ENCODE assay signal across 10 cellular contexts in the genomic region with DNA sequence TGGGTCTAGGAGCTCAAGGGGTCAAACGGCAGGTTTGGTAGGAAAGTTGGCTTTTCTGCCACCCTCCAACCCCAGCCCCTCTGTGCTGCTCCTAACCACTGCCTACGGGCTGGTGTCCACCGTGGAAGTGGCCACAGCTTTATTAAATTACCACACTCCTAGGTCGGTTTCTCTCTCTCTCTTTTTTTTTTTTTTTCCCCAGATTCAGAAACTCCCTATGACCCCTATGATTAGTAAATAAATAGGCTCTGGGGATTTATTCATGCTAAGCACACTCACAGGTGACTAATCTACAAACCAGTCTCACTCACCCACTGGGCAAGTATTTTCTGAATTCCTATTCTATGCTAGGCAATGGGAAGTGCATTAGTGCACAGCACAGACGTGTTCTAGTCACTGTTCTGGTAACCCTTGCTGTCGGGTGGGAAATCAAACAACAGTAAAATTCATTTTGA. TPM values are rescaled to one million over a fixed set of nuclear protein-coding genes. Genes with fewer than 3 reads are reported as not detected.
DNase-seq lines count a peak whose midpoint lies in the region; ATAC-seq, FAIRE-seq and TF ChIP-seq lines count a peak whose summit lies in the region.
"Had no signal": no experiment of that assay in that cellular context is flagged by ENCODE, and none has a peak within 500 bp of the region (broad histone marks: within the 10 kb centered on the region; RNA-seq: fewer than 3 reads in every experiment).

No MANE protein-coding gene starts in this region.

- H3K9me2 ChIP-seq in HCT116 (ENCODE audit: insufficient read depth): no peaks in the 10 kb centered on the region

- POLR2A ChIA-PET in HCT116 (lab: Charles Lee): interaction anchor here (1.3 to 3.1 kb wide), 4 partner anchors 8 to 87 kb away, joined by 4 to 21 read pairs (median 7); a partner anchor contains a TSS

- H3K27me3 Mint-ChIP-seq in astrocyte (ENCODE audit: low read depth, unreplicated experiment): no peaks in the 10 kb centered on the region

- FAIRE-seq in astrocyte (lab: Jason Lieb, UNC): no peak

- H3K4me3 ChIP-seq in HCT116 (replicated peaks in 1 of 2; ENCODE audit: low read depth in 1 of 2, low read length in 2 of 2) (peak overlapping the region; percentile 6 to 45; a peak in 3 of 4 replicates), astrocyte (ENCODE audit: insufficient read depth, low read depth, low read length) (peak overlapping the region; percentile 34), psoas muscle (no peak overlapping the region)

- H3K36me3 ChIP-seq in HCT116 (ENCODE audit: control insufficient read depth in 1 of 2, insufficient read depth in 2 of 2, low read length in 2 of 2) (no peaks in the 10 kb centered on the region), astrocyte (ENCODE audit: insufficient read depth, low read length) (no peaks in the 10 kb centered on the region), psoas muscle (ENCODE audit: insufficient read depth in 1 of 2, low read depth in 1 of 2) (no peaks in the 10 kb centered on the region)

- ATAC-seq in HCT116 (peak; percentile 63), GM21717 (IDR thresholded peaks at IDR 0.05; ENCODE audit: unreplicated experiment) (no peak), psoas muscle (no peak)

- H3K4me1 ChIP-seq in HCT116 (ENCODE audit: control insufficient read depth in 1 of 2, insufficient read depth in 2 of 2, low read length in 2 of 2) (peaks cover 34 to 64% of the 10 kb centered on the region in 2 experiments), astrocyte (ENCODE audit: insufficient read depth, low read length) (peaks cover 38% of the 10 kb centered on the region), psoas muscle (no peaks in the 10 kb centered on the region)

- 49 to 52% (median 50%) methylated on average over 6 of the region's 6 CpGs for WGBS in psoas muscle, 3 donors

- intact Hi-C loops in HCT116 (cut with micrococcal nuclease): loop anchor here (10.0 kb wide), 1 partner anchor 400 kb away; no protein-coding TSS in a partner anchor
- intact Hi-C loops in head of caudate nucleus (cut with DNase I): no loop called here
- intact Hi-C loops in psoas muscle (cut with DNase I): no loop called here

- peak overlapping the region; percentile 57 for H3K27ac ChIP-seq in HCT116 (ENCODE audit: low read depth, low read length)
- H3K27ac ChIP-seq in astrocyte (ENCODE audit: low read depth, low read length): peak overlapping the region; percentile 87
- H3K27ac ChIP-seq in psoas muscle: no peak overlapping the region
- H3K27ac ChIP-seq: HL-60 had no signal

- H3K4me3 Mint-ChIP-seq in astrocyte (ENCODE audit: unreplicated experiment): no peak overlapping the region

- H3K27me3 ChIP-seq in HCT116 (ENCODE audit: insufficient read depth, low read length) (no peaks in the 10 kb centered on the region), astrocyte (ENCODE audit: insufficient read depth, low read length) (no peaks in the 10 kb centered on the region), psoas muscle (ENCODE audit: insufficient read depth in 3 of 3, low read length in 2 of 3) (no peaks in the 10 kb centered on the region)

- H3K9me3 ChIP-seq in HCT116 (ENCODE audit: control insufficient read depth in 1 of 2, insufficient read depth in 1 of 2, low read depth in 1 of 2, low read length in 2 of 2) (no peaks in the 10 kb centered on the region), astrocyte (ENCODE audit: insufficient read depth, low read depth, low read length) (no peaks in the 10 kb centered on the region), psoas muscle (no peaks in the 10 kb centered on the region)

- no TSS peak for BruUV-seq in HCT116 (replicated peaks; lab: Mats Ljungman, UMichigan)

- H3K9ac ChIP-seq in HCT116 (ENCODE audit: low read length) (peak overlapping the region; percentile 65), astrocyte (ENCODE audit: low read length) (peak overlapping the region; percentile 69)

- DNase-seq in AG09319 (ENCODE audit: extremely low read depth, low read depth) (peak; percentile 63), HCT116 (ENCODE audit: low read depth, low spot score) (peak; percentile 70), astrocyte (ENCODE audit: low read depth) (peak; percentile 96), lung microvascular endothelial cell (ENCODE audit: low read depth in 2 of 2) (peak; percentile 45 to 84), head of caudate nucleus (no peak), C1 segment of cervical spinal cord (lab: John Stamatoyannopoulos, UW) (no peak), psoas muscle (no peak)
- DNase-seq: NCI-H526 had no signal

- H4K20me1 ChIP-seq in HCT116 (ENCODE audit: insufficient read depth): no peaks in the 10 kb centered on the region
- no peaks in the 10 kb centered on the region for H4K20me1 ChIP-seq in astrocyte (ENCODE audit: insufficient read depth, low read length)

- H3K79me2 ChIP-seq in HCT116 (ENCODE audit: insufficient read depth, low read length) (no peaks in the 10 kb centered on the region), astrocyte (ENCODE audit: insufficient read depth, low read length) (no peaks in the 10 kb centered on the region)

- no peaks in the 10 kb centered on the region for H3K9me3 Mint-ChIP-seq in astrocyte (ENCODE audit: unreplicated experiment)

- TF ChIP-seq CTCF in AG09319 (IDR thresholded peaks at IDR 0.05; ENCODE audit: low read depth, low read length) (no peak), HCT116 (IDR thresholded peaks at IDR 0.05 in 2 of 3, conservative IDR thresholded peaks at IDR 0.05 in 1 of 3; ENCODE audit: borderline replicate concordance in 1 of 3, insufficient read depth in 1 of 3, low read depth in 2 of 3, low read length in 2 of 3) (no peak), astrocyte (IDR thresholded peaks at IDR 0.05; ENCODE audit: insufficient read depth, low read depth, low read length) (no peak), psoas muscle (IDR thresholded peaks at IDR 0.05) (no peak)

- H3K36me3 Mint-ChIP-seq in astrocyte (ENCODE audit: low read depth, unreplicated experiment): no peaks in the 10 kb centered on the region

- peak overlapping the region; percentile 1 for H3K27ac Mint-ChIP-seq in astrocyte (ENCODE audit: unreplicated experiment)

- RAD21 ChIA-PET in HCT116 (lab: Charles Lee; ENCODE audit: low non-redundant PET in 1 of 2, low total read pairs in 2 of 2, uncharacterized antibody in 2 of 2, unreplicated experiment in 2 of 2): no interaction called here

- TF ChIP-seq POLR2A in HCT116 (IDR thresholded peaks at IDR 0.05; ENCODE audit: borderline replicate concordance, extremely low read depth, insufficient read depth, insufficient read length): no peak

- H3K4me2 ChIP-seq in HCT116 (ENCODE audit: low read length) (peak overlapping the region; percentile 79), astrocyte (ENCODE audit: low read length) (peak overlapping the region; percentile 81)

- peaks cover 28% of the 10 kb centered on the region for H3K4me1 Mint-ChIP-seq in astrocyte (ENCODE audit: low read depth, unreplicated experiment)

- CTCF ChIA-PET in HCT116 (lab: Charles Lee): interaction anchor here (0.7 to 2.4 kb wide), 5 partner anchors 8 to 171 kb away, joined by 3 to 12 read pairs (median 6); no protein-coding TSS in a partner anchor

- H2AFZ ChIP-seq in HCT116 (ENCODE audit: low read depth, low read length, poor library complexity, severe bottlenecking) (peak overlapping the region; percentile 49), astrocyte (ENCODE audit: low read depth, low read length) (no peak overlapping the region)

- TF ChIP-seq RAD21 in HCT116 (IDR thresholded peaks at IDR 0.05; ENCODE audit: low read depth): no peak

TF ChIP-seq in HCT116, 20 proteins besides CTCF, POLR2A, EP300 and RAD21:
- TF ChIP-seq ZNF274 (IDR thresholded peaks at IDR 0.05; ENCODE audit: low read depth, low read length): no peak
- TF ChIP-seq FOSL1 (IDR thresholded peaks at IDR 0.05; ENCODE audit: low read depth): peak; percentile 86
- TF ChIP-seq SP1 (IDR thresholded peaks at IDR 0.05; ENCODE audit: low read depth): peak; percentile 81
- peak; percentile 53; the same call in 1 of the 2 replicates for TF ChIP-seq SIN3A (IDR thresholded peaks at IDR 0.05; ENCODE audit: low read depth)
- no peak for TF ChIP-seq TCF7L2 (IDR thresholded peaks at IDR 0.05; ENCODE audit: borderline replicate concordance, extremely low read depth, insufficient read depth, insufficient read length)
- TF ChIP-seq CBX3 (IDR thresholded peaks at IDR 0.05; ENCODE audit: low read depth): peak; percentile 49; the same call in 1 of the 2 replicates
- peak; percentile 77 for TF ChIP-seq JUND (IDR thresholded peaks at IDR 0.05)

RNA-seq across cellular contexts. Expression of a gene that starts 8.7 kb away (rescaled TPM):
- total RNA-seq in HCT116 (2021; ENCODE audit: unreplicated experiment) (103 TPM), astrocyte (54.6 and 62.1 TPM in 2 replicates), lung microvascular endothelial cell (36.6 and 42.3 TPM in 2 replicates), psoas muscle (10 to 100 TPM; 39.6 to 51.4 (median 45.7) TPM)
- polyA plus RNA-seq in HCT116 (2012): 47.9 and 52.6 TPM in 2 replicates
- 10 to 100 TPM; 44.5 to 69.5 (median 65.4) TPM for polyA plus RNA-seq in psoas muscle

RNA-seq across cellular contexts. Expression of a gene that starts 19.0 kb away (rescaled TPM):
- total RNA-seq in HCT116 (2021; ENCODE audit: unreplicated experiment): 3.9 TPM
- polyA plus RNA-seq in HCT116 (2012): 1.6 and 2.5 TPM in 2 replicates
- total RNA-seq in astrocyte: 0.38 and 0.70 TPM in 2 replicates
- total RNA-seq in lung microvascular endothelial cell: 26.8 and 31.9 TPM in 2 replicates
- total RNA-seq in psoas muscle: 10 to 100 TPM in 3 of 4 donors, 1 to 10 TPM in 1; 6.1 to 22.6 (median 15.3) TPM
- polyA plus RNA-seq in psoas muscle: 10 to 100 TPM; 13.9 to 19.8 (median 17.0) TPM

Comparison
In these comparisons a context has a peak if more than half of its experiments do, and no peak if none do; other contexts are left out.
1. DNase-seq: peak in AG09319 (single experiment), HCT116 (single experiment), astrocyte (single experiment) and lung microvascular endothelial cell (2 of 2); none in head of caudate nucleus (0 of 42), C1 segment of cervical spinal cord (0 of 14) and psoas muscle (0 of 2).